Comparison of ENCODE assay signal across 10 cellular contexts in the genomic region with DNA sequence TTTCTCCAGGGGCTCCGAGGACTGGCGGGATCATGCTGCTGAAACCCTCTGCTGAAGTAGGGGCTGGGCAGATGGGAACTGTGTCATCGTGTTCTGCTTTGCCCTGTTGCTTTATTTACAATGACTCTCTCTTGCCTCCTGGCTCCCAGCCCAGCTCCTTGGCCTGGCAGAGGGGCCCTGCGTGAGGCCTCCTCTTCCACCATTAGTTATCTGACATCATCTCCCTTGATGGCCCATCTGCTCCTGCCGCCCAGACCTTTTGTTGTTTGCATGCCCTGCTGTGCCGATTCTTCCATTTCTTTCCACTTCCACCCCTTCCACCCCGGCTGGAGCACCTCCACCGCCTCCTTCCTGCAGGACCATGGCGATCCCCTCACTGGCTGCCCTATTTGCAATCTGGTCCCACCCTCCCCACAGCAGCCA.
DNase-seq lines count a peak whose midpoint lies in the region; ATAC-seq and TF ChIP-seq lines count a peak whose summit lies in the region.
"Had no signal": no experiment of that assay in that cellular context is flagged by ENCODE, and none has a peak within 500 bp of the region (broad histone marks: within the 10 kb centered on the region; RNA-seq: fewer than 3 reads in every experiment).

No MANE protein-coding gene starts in this region.

- no peak overlapping the region for H3K27ac Mint-ChIP-seq in mesothelial cell of epicardium
- no peak overlapping the region for H3K27ac Mint-ChIP-seq in stimulated activated naive B cell treated with anti-CD40 and anti-IgM and Interleukin-4, amounts not matched to agents 10 μg/mL and 1 μg/mL and 100 μg/mL, for 72 hours
- H3K27ac Mint-ChIP-seq: activated CD4-positive, alpha-beta memory T cell treated with anti-CD3 and anti-CD28 coated beads, Interleukin-2, amount 10 ng/mL, durations not matched to agents 7 days and 5 days had no signal

- no peak overlapping the region for H3K4me3 Mint-ChIP-seq in mesothelial cell of epicardium
- no peak overlapping the region for H3K4me3 Mint-ChIP-seq in stimulated activated naive B cell treated with anti-CD40 and anti-IgM and Interleukin-4, amounts not matched to agents 10 μg/mL and 1 μg/mL and 100 μg/mL, for 72 hours
- H3K4me3 Mint-ChIP-seq: activated CD4-positive, alpha-beta memory T cell treated with anti-CD3 and anti-CD28 coated beads, Interleukin-2, amount 10 ng/mL, durations not matched to agents 7 days and 5 days had no signal

- H3K4me1 Mint-ChIP-seq in mesothelial cell of epicardium: no peaks in the 10 kb centered on the region
- H3K4me1 Mint-ChIP-seq in stimulated activated naive B cell treated with anti-CD40 and anti-IgM and Interleukin-4, amounts not matched to agents 10 μg/mL and 1 μg/mL and 100 μg/mL, for 72 hours: peaks cover 0 to 3% of the 10 kb centered on the region in 2 donors
- H3K4me1 Mint-ChIP-seq: activated CD4-positive, alpha-beta memory T cell treated with anti-CD3 and anti-CD28 coated beads, Interleukin-2, amount 10 ng/mL, durations not matched to agents 7 days and 5 days had no signal

- no peaks in the 10 kb centered on the region for H3K36me3 ChIP-seq in BE2C
- H3K36me3 ChIP-seq in NT2/D1 (ENCODE audit: insufficient read depth, insufficient read length, low read length): no peaks in the 10 kb centered on the region
- no peaks in the 10 kb centered on the region for H3K36me3 ChIP-seq in hepatocyte (replicated peaks; ENCODE audit: insufficient read depth, low read depth)

- no peak for ATAC-seq in stimulated activated naive B cell treated with anti-CD40 and anti-IgM and Interleukin-4, amounts not matched to agents 10 μg/mL and 1 μg/mL and 100 μg/mL, for 72 hours (replicated peaks)
- ATAC-seq: GM12878 had no signal

- H3K9me2 ChIP-seq in hepatocyte (replicated peaks; ENCODE audit: insufficient read depth): no peaks in the 10 kb centered on the region

- H3K9me3 ChIP-seq in BE2C: no peaks in the 10 kb centered on the region
- peaks cover 8% of the 10 kb centered on the region; the same call in 1 of the 2 replicates for H3K9me3 ChIP-seq in NT2/D1 (ENCODE audit: insufficient read depth, low read length)
- H3K9me3 ChIP-seq in hepatocyte (ENCODE audit: low read depth): no peaks in the 10 kb centered on the region

- H3K4me2 ChIP-seq in hepatocyte: no peak overlapping the region

- H3K27me3 ChIP-seq in BE2C (no peaks in the 10 kb centered on the region), NT2/D1 (ENCODE audit: insufficient read depth, insufficient read length) (no peaks in the 10 kb centered on the region), hepatocyte (no peaks in the 10 kb centered on the region)

- H3K9me3 Mint-ChIP-seq in mesothelial cell of epicardium: no peaks in the 10 kb centered on the region
- H3K9me3 Mint-ChIP-seq in stimulated activated naive B cell treated with anti-CD40 and anti-IgM and Interleukin-4, amounts not matched to agents 10 μg/mL and 1 μg/mL and 100 μg/mL, for 72 hours: peaks cover 4 to 7% of the 10 kb centered on the region in 2 donors

- H3K4me3 ChIP-seq in BE2C (ENCODE audit: low read depth, low read length) (no peak overlapping the region), NT2/D1 (ENCODE audit: insufficient read length, low read depth) (no peak overlapping the region), hepatocyte (no peak overlapping the region)
- H3K4me3 ChIP-seq: GM12878 had no signal

- H3K9ac ChIP-seq in NT2/D1 (ENCODE audit: insufficient read length, low read depth): no peak overlapping the region

- H3K4me1 ChIP-seq in BE2C (peaks cover 20% of the 10 kb centered on the region), NT2/D1 (ENCODE audit: insufficient read depth, insufficient read length) (peaks cover 3% of the 10 kb centered on the region), hepatocyte (ENCODE audit: insufficient read depth) (no peaks in the 10 kb centered on the region)

- H3K36me3 Mint-ChIP-seq in mesothelial cell of epicardium: no peaks in the 10 kb centered on the region
- H3K36me3 Mint-ChIP-seq in stimulated activated naive B cell treated with anti-CD40 and anti-IgM and Interleukin-4, amounts not matched to agents 10 μg/mL and 1 μg/mL and 100 μg/mL, for 72 hours: no peaks in the 10 kb centered on the region

- no peaks in the 10 kb centered on the region for H3K79me2 ChIP-seq in hepatocyte

- peak; percentile 83 for DNase-seq in BE2C
- peak; percentile 66 for DNase-seq in NCI-H1436 (lab: John Stamatoyannopoulos, UW)
- peak; percentile 75 for DNase-seq in NT2/D1 (ENCODE audit: low read depth, low spot score)
- DNase-seq in hepatocyte (ENCODE audit: low spot score): peak; percentile 11
- no peak for DNase-seq in stimulated activated CD4-positive, alpha-beta T cell treated with anti-CD3 and anti-CD28 coated beads, Interleukin-4, amount 100 ng/mL, for 1 hour
- DNase-seq in stimulated activated CD4-positive, alpha-beta T cell treated with anti-CD3 and anti-CD28 coated beads, Interleukin-4, amount 100 ng/mL, for 24 hours: no peak
- no peak for DNase-seq in mesothelial cell of epicardium (ENCODE audit: low spot score in 2 of 2, unreplicated experiment in 2 of 2)
- DNase-seq in stimulated activated naive B cell treated with anti-CD40 and anti-IgM and Interleukin-4, amounts not matched to agents 10 μg/mL and 1 μg/mL and 100 μg/mL, for 72 hours: no peak
- DNase-seq: activated CD4-positive, alpha-beta memory T cell treated with anti-CD3 and anti-CD28 coated beads, Interleukin-2, amount 10 ng/mL, durations not matched to agents 7 days and 5 days had no signal

- H2AFZ ChIP-seq in hepatocyte: no peak overlapping the region

- H4K20me1 ChIP-seq in hepatocyte (ENCODE audit: insufficient read depth, poor library complexity, severe bottlenecking): no peaks in the 10 kb centered on the region

- no peak overlapping the region for H3K27ac ChIP-seq in hepatocyte

- peaks cover 44% of the 10 kb centered on the region for H3K27me3 Mint-ChIP-seq in mesothelial cell of epicardium (ENCODE audit: low read depth)
- peaks cover 28 to 32% of the 10 kb centered on the region in 2 donors for H3K27me3 Mint-ChIP-seq in stimulated activated naive B cell treated with anti-CD40 and anti-IgM and Interleukin-4, amounts not matched to agents 10 μg/mL and 1 μg/mL and 100 μg/mL, for 72 hours
- H3K27me3 Mint-ChIP-seq: activated CD4-positive, alpha-beta memory T cell treated with anti-CD3 and anti-CD28 coated beads, Interleukin-2, amount 10 ng/mL, durations not matched to agents 7 days and 5 days had no signal

- WGBS in hepatocyte (ENCODE audit: low lambda C conversion rate, missing lambda C conversion rate): 52% methylated on average over 8 of the region's 9 CpGs

- no peak for TF ChIP-seq CTCF in BE2C (IDR thresholded peaks at IDR 0.05; ENCODE audit: low read depth, low read length)
- no peak for TF ChIP-seq CTCF in hepatocyte (IDR thresholded peaks at IDR 0.05; ENCODE audit: poor library complexity)
- no peak for TF ChIP-seq CTCF in mesothelial cell of epicardium (IDR thresholded peaks at IDR 0.05; ENCODE audit: unreplicated experiment)

Comparison
In these comparisons a context has a peak if more than half of its experiments do, and no peak if none do; other contexts are left out.
1. DNase-seq: peak in BE2C (single experiment), NCI-H1436 (single experiment), NT2/D1 (single experiment) and hepatocyte (single experiment); none in stimulated activated CD4-positive, alpha-beta T cell treated with anti-CD3 and anti-CD28 coated beads, Interleukin-4, amount 100 ng/mL, for 1 hour (single experiment), stimulated activated CD4-positive, alpha-beta T cell treated with anti-CD3 and anti-CD28 coated beads, Interleukin-4, amount 100 ng/mL, for 24 hours (single experiment), mesothelial cell of epicardium (0 of 2) and stimulated activated naive B cell treated with anti-CD40 and anti-IgM and Interleukin-4, amounts not matched to agents 10 μg/mL and 1 μg/mL and 100 μg/mL, for 72 hours (single experiment).